ENCODE assay signal across 9 cellular contexts in genomic region chr1:151846062-151846568, GRCh38. TPM values are rescaled to one million over a fixed set of nuclear protein-coding genes. Genes with fewer than 3 reads are reported as not detected.
DNase-seq lines count a peak whose midpoint lies in the region; ATAC-seq and TF ChIP-seq lines count a peak whose summit lies in the region.
"Had no signal": no experiment of that assay in that cellular context is flagged by ENCODE, and none has a peak within 500 bp of the region (broad histone marks: within the 10 kb centered on the region; RNA-seq: fewer than 3 reads in every experiment).

No MANE protein-coding gene starts in this region.

- peaks cover 39% of the 10 kb centered on the region for H3K36me3 Mint-ChIP-seq in activated T-helper 2 cell treated with anti-CD3 and anti-CD28 coated beads, Interferon-gamma antibody, Interleukin-2, Interleukin-4, amounts not matched to agents 10 μg/mL and 5 μg/mL and 100 μg/mL, durations not matched to agents 14 hours and 24 hours and 36 hours (ENCODE audit: low read depth)
- H3K36me3 Mint-ChIP-seq in nephron progenitor cell (ENCODE audit: low read depth), result no peaks in the 10 kb centered on the region

- H3K27me3 Mint-ChIP-seq in activated T-helper 2 cell treated with anti-CD3 and anti-CD28 coated beads, Interferon-gamma antibody, Interleukin-2, Interleukin-4, amounts not matched to agents 10 μg/mL and 5 μg/mL and 100 μg/mL, durations not matched to agents 14 hours and 24 hours and 36 hours (ENCODE audit: low read depth), result no peaks in the 10 kb centered on the region
- peaks cover 46% of the 10 kb centered on the region for H3K27me3 Mint-ChIP-seq in nephron progenitor cell (ENCODE audit: low read depth, poor library complexity)

- in situ Hi-C loops in transverse colon (cut with MboI; ENCODE audit: low pct_ligation_motif_present in 1 of 4, low pct_unique_long_range_greater_than_20kb in 1 of 4, low sequenced_read_pairs in 3 of 4), result no loop called here

- H3K27me3 ChIP-seq in transverse colon, result peaks cover 14% of the 10 kb centered on the region

- ATAC-seq in GM18907 (IDR thresholded peaks at IDR 0.05; ENCODE audit: unreplicated experiment), result no peak

- TF ChIP-seq EP300 in transverse colon (IDR thresholded peaks at IDR 0.05; ENCODE audit: low read depth), result no peak

- H3K4me1 ChIP-seq in transverse colon, result no peaks in the 10 kb centered on the region

- no peak for TF ChIP-seq POLR2A in transverse colon (IDR thresholded peaks at IDR 0.05)

- WGBS in transverse colon (ENCODE audit: low coverage in 1 of 2), 2 donors, result 54 to 64% methylated on average over 5 to 6 of the region's 6 CpGs

- H3K36me3 ChIP-seq in transverse colon, result no peaks in the 10 kb centered on the region

- intact Hi-C loops in activated T-helper 2 cell treated with anti-CD3 and anti-CD28 coated beads, Interferon-gamma antibody, Interleukin-2, Interleukin-4, amounts not matched to agents 10 μg/mL and 5 μg/mL and 100 μg/mL, durations not matched to agents 14 hours and 24 hours and 36 hours (cut with micrococcal nuclease), result loop anchor here (10.0 kb wide), 1 partner anchor 59 kb away; the partner anchor contains the start of gene THEM4
- intact Hi-C loops in transverse colon (cut with DNase I; ENCODE audit: low total_unique reads), result no loop called here

- peaks cover 28% of the 10 kb centered on the region for H3K4me1 Mint-ChIP-seq in activated T-helper 2 cell treated with anti-CD3 and anti-CD28 coated beads, Interferon-gamma antibody, Interleukin-2, Interleukin-4, amounts not matched to agents 10 μg/mL and 5 μg/mL and 100 μg/mL, durations not matched to agents 14 hours and 24 hours and 36 hours (ENCODE audit: low read depth)
- no peaks in the 10 kb centered on the region for H3K4me1 Mint-ChIP-seq in nephron progenitor cell

- peak overlapping the region; percentile 56 for H3K27ac Mint-ChIP-seq in activated T-helper 2 cell treated with anti-CD3 and anti-CD28 coated beads, Interferon-gamma antibody, Interleukin-2, Interleukin-4, amounts not matched to agents 10 μg/mL and 5 μg/mL and 100 μg/mL, durations not matched to agents 14 hours and 24 hours and 36 hours
- H3K27ac Mint-ChIP-seq in nephron progenitor cell, result peak overlapping the region; percentile 57

- no peaks in the 10 kb centered on the region for H3K9me3 ChIP-seq in transverse colon

- DNase-seq in ELR (ENCODE audit: low read depth) (peak; percentile 91), Kasumi-1 (lab: John Stamatoyannopoulos, UW) (peak; percentile 30 to 39), nephron progenitor cell (no peak), T1000 (lab: John Stamatoyannopoulos, UW) (no peak), transverse colon (no peak)
- no peak for DNase-seq in activated T-helper 2 cell treated with anti-CD3 and anti-CD28 coated beads, Interferon-gamma antibody, Interleukin-2, Interleukin-4, amounts not matched to agents 10 μg/mL and 5 μg/mL and 100 μg/mL, durations not matched to agents 14 hours and 24 hours and 36 hours (ENCODE audit: low spot score)

- no peak for TF ChIP-seq CTCF in nephron progenitor cell (IDR thresholded peaks at IDR 0.05)
- no peak for TF ChIP-seq CTCF in transverse colon (IDR thresholded peaks at IDR 0.05)

- H3K9me3 Mint-ChIP-seq in activated T-helper 2 cell treated with anti-CD3 and anti-CD28 coated beads, Interferon-gamma antibody, Interleukin-2, Interleukin-4, amounts not matched to agents 10 μg/mL and 5 μg/mL and 100 μg/mL, durations not matched to agents 14 hours and 24 hours and 36 hours, result no peaks in the 10 kb centered on the region
- no peaks in the 10 kb centered on the region for H3K9me3 Mint-ChIP-seq in nephron progenitor cell

- no peak overlapping the region for H3K27ac ChIP-seq in transverse colon
- H3K27ac ChIP-seq: SK-N-MC had no signal

- no peak overlapping the region for H3K4me3 Mint-ChIP-seq in activated T-helper 2 cell treated with anti-CD3 and anti-CD28 coated beads, Interferon-gamma antibody, Interleukin-2, Interleukin-4, amounts not matched to agents 10 μg/mL and 5 μg/mL and 100 μg/mL, durations not matched to agents 14 hours and 24 hours and 36 hours (ENCODE audit: low read depth)
- no peak overlapping the region for H3K4me3 Mint-ChIP-seq in nephron progenitor cell

- no peak overlapping the region for H3K4me3 ChIP-seq in transverse colon
- H3K4me3 ChIP-seq: SK-N-MC had no signal

RNA-seq across cellular contexts. Expression of gene C2CD4D, which starts 6.5 kb away (rescaled TPM):
- total RNA-seq in activated T-helper 2 cell treated with anti-CD3 and anti-CD28 coated beads, Interferon-gamma antibody, Interleukin-2, Interleukin-4, amounts not matched to agents 10 μg/mL and 5 μg/mL and 100 μg/mL, durations not matched to agents 14 hours and 24 hours and 36 hours, result 1.3 and 1.6 TPM in 2 replicates
- total RNA-seq in transverse colon, result not detected
- total RNA-seq: liver had no signal

RNA-seq across cellular contexts. Expression of gene THEM5, which starts 7.4 kb away (rescaled TPM):
- total RNA-seq in activated T-helper 2 cell treated with anti-CD3 and anti-CD28 coated beads, Interferon-gamma antibody, Interleukin-2, Interleukin-4, amounts not matched to agents 10 μg/mL and 5 μg/mL and 100 μg/mL, durations not matched to agents 14 hours and 24 hours and 36 hours, result not detected in 2 replicates
- total RNA-seq in transverse colon, result not detected

RNA-seq across cellular contexts. Expression of gene RORC, which starts 14.5 kb away (rescaled TPM):
- total RNA-seq in activated T-helper 2 cell treated with anti-CD3 and anti-CD28 coated beads, Interferon-gamma antibody, Interleukin-2, Interleukin-4, amounts not matched to agents 10 μg/mL and 5 μg/mL and 100 μg/mL, durations not matched to agents 14 hours and 24 hours and 36 hours, result 0.94 and 0.99 TPM in 2 replicates
- total RNA-seq in transverse colon, result 10 to 100 TPM in 3 of 4 donors, 1 to 10 TPM in 1; 3.4 to 34.3 (median 32.0) TPM

RNA-seq across cellular contexts. Expression of gene LINGO4, which starts 40.9 kb away (rescaled TPM):
- not detected in 2 replicates for total RNA-seq in activated T-helper 2 cell treated with anti-CD3 and anti-CD28 coated beads, Interferon-gamma antibody, Interleukin-2, Interleukin-4, amounts not matched to agents 10 μg/mL and 5 μg/mL and 100 μg/mL, durations not matched to agents 14 hours and 24 hours and 36 hours
- total RNA-seq in transverse colon, result under 1 TPM in 2 of 4 donors, not detected in 2; 0.14 to 0.48 TPM

RNA-seq across cellular contexts. Expression of gene TDRKH, which starts 55.8 kb away (rescaled TPM):
- 18.2 and 18.4 TPM in 2 replicates for total RNA-seq in activated T-helper 2 cell treated with anti-CD3 and anti-CD28 coated beads, Interferon-gamma antibody, Interleukin-2, Interleukin-4, amounts not matched to agents 10 μg/mL and 5 μg/mL and 100 μg/mL, durations not matched to agents 14 hours and 24 hours and 36 hours
- 1 to 10 TPM in 3 of 4 donors, under 1 TPM in 1; 0.80 to 5.4 (median 4.0) TPM for total RNA-seq in transverse colon

Comparison
In these comparisons a context has a peak if more than half of its experiments do, and no peak if none do; other contexts are left out.
1. DNase-seq: peak in ELR (single experiment) and Kasumi-1 (2 of 2); none in activated T-helper 2 cell treated with anti-CD3 and anti-CD28 coated beads, Interferon-gamma antibody, Interleukin-2, Interleukin-4, amounts not matched to agents 10 μg/mL and 5 μg/mL and 100 μg/mL, durations not matched to agents 14 hours and 24 hours and 36 hours (single experiment), nephron progenitor cell (single experiment), T1000 (single experiment) and transverse colon (single experiment).